ENCODE assay signal across 18 cellular contexts in genomic region chr3:197522183-197522715, GRCh38. TPM values are rescaled to one million over a fixed set of nuclear protein-coding genes. Genes with fewer than 3 reads are reported as not detected.
A peak's percentile ranks its signal among the peaks of the same experiment; 100 is the strongest.
DNase-seq lines count a peak whose midpoint lies in the region; ATAC-seq and TF ChIP-seq lines count a peak whose summit lies in the region.
"Had no signal": no experiment of that assay in that cellular context is flagged by ENCODE, and none has a peak within 500 bp of the region (broad histone marks: within the 10 kb centered on the region; RNA-seq: fewer than 3 reads in every experiment).

No MANE protein-coding gene starts in this region.

- H2BK120ac ChIP-seq in mesenchymal stem cell (ENCODE audit: low read depth, low read length): no peak overlapping the region

- H4K20me1 ChIP-seq in mammary epithelial cell (ENCODE audit: insufficient read depth, low read length): no peaks in the 10 kb centered on the region

- H3K27me3 Mint-ChIP-seq in MCF 10A (ENCODE audit: insufficient read depth, unreplicated experiment) (no peaks in the 10 kb centered on the region), type B pancreatic cell (no peaks in the 10 kb centered on the region)
- H3K27me3 Mint-ChIP-seq: activated naive CD8-positive, alpha-beta T cell treated with anti-CD3 and anti-CD28 coated beads, Interleukin-2, amount 10 ng/mL, durations not matched to agents 7 days and 5 days had no signal

- TF ChIP-seq CTCF in MCF 10A (IDR thresholded peaks at IDR 0.05; ENCODE audit: unreplicated experiment): no peak
- no peak for TF ChIP-seq CTCF in mammary epithelial cell (conservative IDR thresholded peaks at IDR 0.05 in 1 of 2, IDR thresholded peaks at IDR 0.05 in 1 of 2; ENCODE audit: extremely low read depth in 1 of 2, insufficient read depth in 1 of 2, low read depth in 1 of 2, low read length in 2 of 2)
- TF ChIP-seq CTCF in breast epithelium (IDR thresholded peaks at IDR 0.05): no peak
- no peak for TF ChIP-seq CTCF in type B pancreatic cell (conservative IDR thresholded peaks at IDR 0.05)
- TF ChIP-seq CTCF in right atrium auricular region (IDR thresholded peaks at IDR 0.05): no peak

- H3K4me3 ChIP-seq in mammary epithelial cell (replicated peaks in 1 of 3; ENCODE audit: insufficient read depth in 1 of 3, low read depth in 2 of 3, low read length in 3 of 3) (no peak overlapping the region), breast epithelium (no peak overlapping the region), mesenchymal stem cell (ENCODE audit: insufficient read depth in 1 of 2, low read depth in 1 of 2, low read length in 2 of 2) (no peak overlapping the region), right atrium auricular region (no peak overlapping the region)
- H3K4me3 ChIP-seq: esophagus muscularis mucosa, HAP-1 had no signal

- no peaks in the 10 kb centered on the region for H3K79me2 ChIP-seq in mammary epithelial cell (ENCODE audit: insufficient read depth, low read length)

- no peaks in the 10 kb centered on the region for H3K9me3 Mint-ChIP-seq in MCF 10A (ENCODE audit: unreplicated experiment)
- H3K9me3 Mint-ChIP-seq in type B pancreatic cell: no peaks in the 10 kb centered on the region

- no peak overlapping the region for H3K4ac ChIP-seq in mesenchymal stem cell (ENCODE audit: low read depth in 1 of 2, low read length in 2 of 2)

- H3K4me1 ChIP-seq in mammary epithelial cell (ENCODE audit: insufficient read depth, low read length): no peaks in the 10 kb centered on the region
- H3K4me1 ChIP-seq in breast epithelium: peaks cover 0 to 17% of the 10 kb centered on the region in 2 donors
- peaks cover 35% of the 10 kb centered on the region for H3K4me1 ChIP-seq in mesenchymal stem cell (ENCODE audit: control insufficient read depth, insufficient read depth, low read depth, low read length)
- H3K4me1 ChIP-seq in right atrium auricular region: no peaks in the 10 kb centered on the region
- H3K4me1 ChIP-seq: esophagus muscularis mucosa, HAP-1 had no signal

- H3K27ac Mint-ChIP-seq in MCF 10A (ENCODE audit: low read depth, unreplicated experiment) (peak overlapping the region; percentile 52), type B pancreatic cell (peak overlapping the region; percentile 85)
- H3K27ac Mint-ChIP-seq: activated naive CD8-positive, alpha-beta T cell treated with anti-CD3 and anti-CD28 coated beads, Interleukin-2, amount 10 ng/mL, durations not matched to agents 7 days and 5 days had no signal

- no peak for TF ChIP-seq POLR2A in breast epithelium (IDR thresholded peaks at IDR 0.05)

- no peak overlapping the region for H3K14ac ChIP-seq in mesenchymal stem cell (ENCODE audit: low read length in 2 of 2)

- CTCF ChIA-PET in MCF 10A (lab: Yijun Ruan, JAX) (interaction anchor here (0.7 to 1.4 kb wide), 4 partner anchors 11 to 288 kb away, joined by 3 to 6 read pairs (median 4); partner anchors contain the start of gene RUBCN), mammary epithelial cell (lab: Charles Lee; ENCODE audit: low non-redundant PET) (no interaction called here)

- no peak overlapping the region for H3K23ac ChIP-seq in mesenchymal stem cell (ENCODE audit: low read length in 2 of 2)

- no peak overlapping the region for H3K4me2 ChIP-seq in mammary epithelial cell (ENCODE audit: insufficient read depth, low read depth, low read length)
- no peak overlapping the region for H3K4me2 ChIP-seq in mesenchymal stem cell (ENCODE audit: low read length, poor library complexity, severe bottlenecking)
- H3K4me2 ChIP-seq: KMS-11 had no signal

- no peak overlapping the region for H4K8ac ChIP-seq in mesenchymal stem cell (ENCODE audit: low read length)

- no peak overlapping the region for H2BK5ac ChIP-seq in mesenchymal stem cell (ENCODE audit: low read depth, low read length, poor library complexity, severe bottlenecking)

- no peak overlapping the region for H4K91ac ChIP-seq in mesenchymal stem cell (ENCODE audit: low read length)

- H3K18ac ChIP-seq in mesenchymal stem cell (ENCODE audit: low read depth in 1 of 2, low read length in 2 of 2): no peak overlapping the region

- no peak for ATAC-seq in GM18909 (IDR thresholded peaks at IDR 0.05; ENCODE audit: poor library complexity, unreplicated experiment)
- ATAC-seq: WTC11 had no signal

- dilution Hi-C loops in mammary epithelial cell (cut with HindIII; ENCODE audit: low sequenced_read_pairs): no loop called here

- peaks cover 21% of the 10 kb centered on the region for H3K4me1 Mint-ChIP-seq in MCF 10A (ENCODE audit: insufficient read depth, unreplicated experiment)
- H3K4me1 Mint-ChIP-seq in type B pancreatic cell (ENCODE audit: unreplicated experiment): peaks cover 30% of the 10 kb centered on the region

- H3K36me3 Mint-ChIP-seq in MCF 10A (ENCODE audit: insufficient read depth, unreplicated experiment) (peaks cover 21% of the 10 kb centered on the region), type B pancreatic cell (no peaks in the 10 kb centered on the region)

- H3K79me1 ChIP-seq in mesenchymal stem cell (replicated peaks; ENCODE audit: low read length, poor library complexity, severe bottlenecking): no peaks in the 10 kb centered on the region

- DNase-seq in MCF 10A (ENCODE audit: unreplicated experiment) (no peak), mammary epithelial cell (no peak), breast epithelium (ENCODE audit: low spot score in 2 of 2) (no peak), mesenchymal stem cell (no peak), type B pancreatic cell (ENCODE audit: extremely low spot score, unreplicated experiment) (no peak), right atrium auricular region (ENCODE audit: low spot score) (no peak), cerebellar nuclear complex (lab: John Stamatoyannopoulos, UW) (no peak)
- DNase-seq: activated naive CD8-positive, alpha-beta T cell treated with anti-CD3 and anti-CD28 coated beads, Interleukin-2, amount 10 ng/mL, durations not matched to agents 7 days and 5 days; DMS 273 treated with DMSO at 0.1 percent for 48 hours; left cardiac atrium; NCI-H1436; NCI-H524 treated with DMSO at 0.1 percent for 48 hours; stimulated activated naive CD4-positive, alpha-beta T cell treated with Interleukin-2 at 50 U/mL for 16 hours had no signal

- H3K36me3 ChIP-seq in mammary epithelial cell (ENCODE audit: insufficient read depth, low read length): no peaks in the 10 kb centered on the region
- no peaks in the 10 kb centered on the region for H3K36me3 ChIP-seq in breast epithelium
- peaks cover 0 to 22% of the 10 kb centered on the region in 2 experiments for H3K36me3 ChIP-seq in mesenchymal stem cell (ENCODE audit: control insufficient read depth in 1 of 2, insufficient read depth in 2 of 2, low read depth in 1 of 2, low read length in 2 of 2)
- no peaks in the 10 kb centered on the region for H3K36me3 ChIP-seq in right atrium auricular region
- H3K36me3 ChIP-seq: HAP-1 had no signal

- H3K9ac ChIP-seq in mammary epithelial cell (ENCODE audit: insufficient read depth, low read length) (no peak overlapping the region), mesenchymal stem cell (ENCODE audit: low read length) (no peak overlapping the region)
- H3K9ac ChIP-seq: KMS-11 had no signal

- H3K27ac ChIP-seq in mammary epithelial cell (ENCODE audit: insufficient read depth, low read depth, low read length) (no peak overlapping the region), breast epithelium (peak overlapping the region; percentile 77 to 79), mesenchymal stem cell (ENCODE audit: low read length, poor library complexity, severe bottlenecking) (peak overlapping the region; percentile 99), right atrium auricular region (no peak overlapping the region)
- H3K27ac ChIP-seq: esophagus muscularis mucosa, KMS-11 had no signal

- intact Hi-C loops in MCF 10A (cut with micrococcal nuclease) (no loop called here), mammary epithelial cell (cut with micrococcal nuclease) (no loop called here), breast epithelium (cut with DNase I; ENCODE audit: low total_unique reads) (no loop called here)

- H2BK15ac ChIP-seq in mesenchymal stem cell (ENCODE audit: low read depth, poor library complexity, severe bottlenecking): no peak overlapping the region

- 93% methylated on average over 13 of the region's 13 CpGs for WGBS in mammary epithelial cell (ENCODE audit: low coverage, missing lambda C conversion rate)
- 92% methylated on average over 12 of the region's 13 CpGs for WGBS in mesenchymal stem cell

- H2BK12ac ChIP-seq in mesenchymal stem cell (ENCODE audit: low read length in 2 of 2): peak overlapping the region in 1 of 2 experiments; percentile 35

- peak overlapping the region; percentile 71 for H2AK5ac ChIP-seq in mesenchymal stem cell (ENCODE audit: low read length, severe bottlenecking)

- no peak overlapping the region for H3K4me3 Mint-ChIP-seq in MCF 10A (ENCODE audit: unreplicated experiment)
- peak overlapping the region; percentile 73 for H3K4me3 Mint-ChIP-seq in type B pancreatic cell
- H3K4me3 Mint-ChIP-seq: activated naive CD8-positive, alpha-beta T cell treated with anti-CD3 and anti-CD28 coated beads, Interleukin-2, amount 10 ng/mL, durations not matched to agents 7 days and 5 days; WTC11 had no signal

- POLR2A ChIA-PET in MCF 10A (lab: Yijun Ruan, JAX): no interaction called here

- H3K27me3 ChIP-seq in mammary epithelial cell (ENCODE audit: insufficient read depth, low read length) (no peaks in the 10 kb centered on the region), breast epithelium (no peaks in the 10 kb centered on the region), mesenchymal stem cell (ENCODE audit: control insufficient read depth in 1 of 2, insufficient read depth in 1 of 2, low read length in 2 of 2) (peaks cover 0 to 35% of the 10 kb centered on the region in 2 experiments), right atrium auricular region (no peaks in the 10 kb centered on the region)
- H3K27me3 ChIP-seq: esophagus muscularis mucosa had no signal

- in situ Hi-C loops in mammary epithelial cell (cut with MboI; ENCODE audit: low sequenced_read_pairs in 2 of 2): loop anchor here in 1 of 2 donors (25.0 kb wide), 1 partner anchor 535 kb away; no protein-coding TSS in a partner anchor

- BruUV-seq in MCF 10A (replicated peaks; lab: Mats Ljungman, UMichigan) (no TSS peak), mammary epithelial cell (replicated peaks; lab: Mats Ljungman, UMichigan) (no TSS peak)

- H3K9me3 ChIP-seq in mammary epithelial cell (replicated peaks; ENCODE audit: insufficient read depth, low read length) (no peaks in the 10 kb centered on the region), breast epithelium (no peaks in the 10 kb centered on the region), mesenchymal stem cell (ENCODE audit: control insufficient read depth, low read length) (no peaks in the 10 kb centered on the region), right atrium auricular region (no peaks in the 10 kb centered on the region)
- H3K9me3 ChIP-seq: esophagus muscularis mucosa, HAP-1 had no signal

- H2AFZ ChIP-seq in mammary epithelial cell (ENCODE audit: low read depth, low read length) (no peak overlapping the region), mesenchymal stem cell (ENCODE audit: low read depth, low read length) (no peak overlapping the region)

RNA-seq across cellular contexts. Expression of gene BDH1, which starts 33.5 kb away (rescaled TPM):
- 38.6 and 41.9 TPM in 2 replicates for total RNA-seq in MCF 10A (2022)
- 10 to 100 TPM in 1 of 2 donors, 1 to 10 TPM in 1; 2.8 to 22.5 TPM for total RNA-seq in mammary epithelial cell
- polyA plus RNA-seq in mammary epithelial cell: 29.2 TPM
- 15.2 TPM for polyA minus RNA-seq in mammary epithelial cell
- total RNA-seq in breast epithelium: 10 to 100 TPM; 14.6 to 33.1 (median 16.4) TPM
- 2.1 TPM for polyA plus RNA-seq in mesenchymal stem cell (2013, experiment 1 of 2)
- 2.0 TPM for polyA plus RNA-seq in mesenchymal stem cell (2013, experiment 2 of 2)
- 32.0 and 56.1 TPM in 2 replicates for total RNA-seq in type B pancreatic cell (ENCODE audit: low replicate concordance)
- 10 to 100 TPM in 1 of 2 donors, 1 to 10 TPM in 1; 4.0 to 48.3 TPM for total RNA-seq in right atrium auricular region

Comparison
In these comparisons a context has a peak if more than half of its experiments do, and no peak if none do; other contexts are left out.
1. H3K27ac ChIP-seq: peak in breast epithelium (2 of 2) and mesenchymal stem cell (single experiment); none in mammary epithelial cell (single experiment) and right atrium auricular region (0 of 2).